8 cellular contexts compared by ENCODE assay signal in the genomic region with DNA sequence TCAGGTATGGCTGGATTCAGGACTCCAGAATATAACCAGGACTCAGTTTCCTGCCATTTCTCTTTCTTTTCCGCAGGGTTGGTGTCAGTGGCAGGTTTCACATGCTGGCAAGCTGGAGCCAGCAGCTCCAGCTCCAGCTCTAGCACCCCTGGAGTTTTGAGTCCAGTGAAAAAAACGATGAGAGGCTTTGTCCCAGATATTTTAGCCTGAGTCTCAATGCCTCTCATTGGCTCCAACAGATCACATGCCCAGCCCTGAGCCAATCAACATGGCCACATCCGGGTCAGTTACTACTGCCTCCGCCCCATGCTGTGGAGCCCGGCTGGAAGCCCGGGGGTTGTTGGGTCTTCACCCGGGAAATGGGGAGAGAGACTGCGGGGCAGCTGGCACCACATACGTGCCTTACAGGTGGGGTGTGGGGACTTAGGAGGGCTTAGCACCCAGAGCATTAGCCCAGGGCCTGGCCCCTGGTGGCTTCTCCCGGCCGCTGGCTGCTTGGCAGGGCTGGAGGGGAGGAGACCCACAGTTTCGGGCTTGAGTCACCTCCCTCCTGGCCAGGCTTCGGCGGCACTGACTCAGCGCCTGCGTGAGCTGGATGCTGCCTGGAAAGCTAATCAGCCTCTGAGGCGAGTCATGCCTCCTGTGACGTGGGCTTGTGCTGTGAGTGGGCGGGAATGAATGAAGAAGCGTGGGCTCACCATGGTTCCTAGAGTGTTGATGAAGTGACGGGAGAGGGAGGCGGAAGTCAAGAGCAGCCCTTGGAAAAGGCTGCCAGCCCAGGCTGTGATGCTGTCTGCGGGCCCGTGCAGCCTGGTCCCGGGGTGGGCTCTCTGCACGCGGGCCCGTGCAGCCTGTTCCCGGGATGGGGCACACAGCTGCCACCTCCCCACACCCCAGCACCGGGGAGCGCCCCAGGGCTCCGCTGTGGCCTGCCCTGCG. TPM values are rescaled to one million over a fixed set of nuclear protein-coding genes. Genes with fewer than 3 reads are reported as not detected.
DNase-seq lines count a peak whose midpoint lies in the region; ATAC-seq and TF ChIP-seq lines count a peak whose summit lies in the region.

No MANE protein-coding gene starts in this region.

- H3K4me1 Mint-ChIP-seq in activated naive CD8-positive, alpha-beta T cell treated with anti-CD3 and anti-CD28 coated beads, Interleukin-2, amount 50 U/mL, for 24 hours = peaks cover 22% of the 10 kb centered on the region

- H3K9me3 ChIP-seq in AG04450 (ENCODE audit: control insufficient read depth, insufficient read depth, low read length) (no peaks in the 10 kb centered on the region), ovary (no peaks in the 10 kb centered on the region), testis (no peaks in the 10 kb centered on the region)

- TF ChIP-seq POLR2A in ovary (IDR thresholded peaks at IDR 0.05) (peak; percentile 89), testis (IDR thresholded peaks at IDR 0.05) (no peak)

- H3K9me3 Mint-ChIP-seq in activated naive CD8-positive, alpha-beta T cell treated with anti-CD3 and anti-CD28 coated beads, Interleukin-2, amount 50 U/mL, for 24 hours = no peaks in the 10 kb centered on the region

- intact Hi-C loops in head of caudate nucleus (cut with DNase I) = no loop called here
- intact Hi-C loops in ovary (cut with DNase I) = no loop called here
- intact Hi-C loops in testis (cut with DNase I; ENCODE audit: low total_unique reads) = no loop called here

- WGBS in ovary, 3 donors = 16 to 20% (median 19%) methylated on average over 31 to 33 of the region's 33 CpGs
- 11 to 20% methylated on average over 8 to 33 of the region's 33 CpGs for WGBS in testis, 2 donors

- H3K4me1 ChIP-seq in ovary (ENCODE audit: insufficient read depth) = peaks cover 6% of the 10 kb centered on the region
- peaks cover 30% of the 10 kb centered on the region for H3K4me1 ChIP-seq in testis

- H3K36me3 ChIP-seq in ovary (no peaks in the 10 kb centered on the region), testis (ENCODE audit: low read depth, missing control alignments) (no peaks in the 10 kb centered on the region)

- no peaks in the 10 kb centered on the region for H3K27me3 Mint-ChIP-seq in activated naive CD8-positive, alpha-beta T cell treated with anti-CD3 and anti-CD28 coated beads, Interleukin-2, amount 50 U/mL, for 24 hours

- peak; percentile 62 for TF ChIP-seq EP300 in ovary (IDR thresholded peaks at IDR 0.05)

- peak overlapping the region; percentile 78 for H3K27ac Mint-ChIP-seq in activated naive CD8-positive, alpha-beta T cell treated with anti-CD3 and anti-CD28 coated beads, Interleukin-2, amount 50 U/mL, for 24 hours

- POLR2A ChIA-PET in AG04450 (lab: Yijun Ruan, JAX) = interaction anchor here (0.5 to 1.5 kb wide), 11 partner anchors 24 to 282 kb away, joined by 3 to 6 read pairs (median 3); partner anchors contain the start of gene SGSM3

- DNase-seq in AG04450 (ENCODE audit: low read depth, low spot score) (peak; percentile 98), NCI-H1436 treated with DMSO at 0.1 percent for 48 hours (lab: John Stamatoyannopoulos, UW) (peak; percentile 81), SW480 (ENCODE audit: low spot score) (peak; percentile 94), head of caudate nucleus (peak; percentile 93 to 99 (median 97)), ovary (peak; percentile 96 to 98 (median 96)), testis (peak; percentile 97)
- DNase-seq in activated naive CD8-positive, alpha-beta T cell treated with anti-CD3 and anti-CD28 coated beads, Interleukin-2, amount 50 U/mL, for 24 hours = peak; percentile 86

- H3K4me3 ChIP-seq in AG04450 (ENCODE audit: low read depth, low read length) (peak overlapping the region; percentile 91), ovary (peak overlapping the region; percentile 64), testis (peak overlapping the region; percentile 74 to 76)

- H3K27ac ChIP-seq in AG04450 (ENCODE audit: low read depth, low read length) (peak overlapping the region; percentile 100), ovary (peak overlapping the region; percentile 97), testis (peak overlapping the region; percentile 97 to 98)

- H3K36me3 Mint-ChIP-seq in activated naive CD8-positive, alpha-beta T cell treated with anti-CD3 and anti-CD28 coated beads, Interleukin-2, amount 50 U/mL, for 24 hours (ENCODE audit: low read depth) = no peaks in the 10 kb centered on the region

- TF ChIP-seq CTCF in AG04450 (IDR thresholded peaks at IDR 0.05; ENCODE audit: low read depth, low read length) (0 out of 2 replicates have a peak, but pooled peaks have one; percentile 14), ovary (IDR thresholded peaks at IDR 0.05) (peak in 1 of 3 donors; percentile 43), testis (IDR thresholded peaks at IDR 0.05) (peak in 1 of 3 experiments; percentile 13)

- H3K27me3 ChIP-seq in AG04450 (ENCODE audit: control insufficient read depth, insufficient read depth, low read length) (no peaks in the 10 kb centered on the region), ovary (no peaks in the 10 kb centered on the region), testis (no peaks in the 10 kb centered on the region)

- CTCF ChIA-PET in AG04450 (lab: Charles Lee) = interaction anchor here (0.5 to 2.4 kb wide), 5 partner anchors 31 to 247 kb away, joined by 5 to 10 read pairs (median 7); no protein-coding TSS in a partner anchor

- peak; percentile 71 for ATAC-seq in GM21619 (IDR thresholded peaks at IDR 0.05; ENCODE audit: unreplicated experiment)
- ATAC-seq in activated naive CD8-positive, alpha-beta T cell treated with anti-CD3 and anti-CD28 coated beads, Interleukin-2, amount 50 U/mL, for 24 hours = peak; percentile 99

- H3K4me3 Mint-ChIP-seq in activated naive CD8-positive, alpha-beta T cell treated with anti-CD3 and anti-CD28 coated beads, Interleukin-2, amount 50 U/mL, for 24 hours = peak overlapping the region; percentile 60

RNA-seq across cellular contexts. Expression of gene MRTFA, which starts 15.3 kb away (rescaled TPM):
- polyA plus RNA-seq in AG04450 (2011; rRNA removed) = 6.8 and 11.6 TPM in 2 replicates
- 38.9 and 50.6 TPM in 2 replicates for polyA minus RNA-seq in AG04450 (2011; rRNA and poly(A)+ RNA removed)
- total RNA-seq in ovary = 10 to 100 TPM; 41.6 to 59.7 (median 55.0) TPM
- polyA plus RNA-seq in ovary = 10 to 100 TPM; 15.4 to 29.8 TPM
- 100 to 1,000 TPM; 158 to 162 TPM for total RNA-seq in testis
- polyA plus RNA-seq in testis (ENCODE audit: insufficient read depth, low read depth, low replicate concordance) = 59.5 TPM

RNA-seq across cellular contexts. Expression of gene MCHR1, which starts 27.5 kb away (rescaled TPM):
- polyA plus RNA-seq in AG04450 (2011; rRNA removed) (2.3 and 3.1 TPM in 2 replicates), ovary (10 to 100 TPM in 1 of 2 donors, 1 to 10 TPM in 1; 5.3 to 18.1 TPM), testis (ENCODE audit: insufficient read depth, low read depth, low replicate concordance) (0.42 TPM)
- 3.3 and 4.0 TPM in 2 replicates for polyA minus RNA-seq in AG04450 (2011; rRNA and poly(A)+ RNA removed)
- total RNA-seq in ovary (1 to 10 TPM; 1.4 to 5.3 (median 2.3) TPM), testis (under 1 TPM; 0.47 to 0.62 TPM)

Comparison
In these comparisons a context has a peak if more than half of its experiments do, and no peak if none do; other contexts are left out.
1. Peak in every context shown above with its lines: DNase-seq, ATAC-seq, H3K4me3 ChIP-seq and H3K27ac ChIP-seq.